Comparison of ENCODE assay signal across 1 cellular context in genomic region chr20:35541783-35542662, GRCh38.
A peak's percentile ranks its signal among the peaks of the same experiment; 100 is the strongest.
TF ChIP-seq lines count a peak whose summit lies in the region.

TSS of gene ERGIC3 (plus strand) at chr20:35542078. CDS start at chr20:35542098, 20 bp downstream.

TF ChIP-seq in K562, 482 proteins besides CTCF, POLR2A, EP300 and RAD21 (continued from another document):
- TF ChIP-seq ZFP36 (IDR thresholded peaks at IDR 0.05; ENCODE audit: low read depth, low read length, partially characterized antibody) (no peak), BCLAF1 (IDR thresholded peaks at IDR 0.05; ENCODE audit: borderline replicate concordance in 1 of 2, control insufficient read depth in 1 of 2, low read depth in 2 of 2, low read length in 1 of 2) (0 out of 4 replicates have a peak, but pooled peaks of 1 of the 2 experiments have one; percentile 38), SMC3 (conservative IDR thresholded peaks at IDR 0.05; ENCODE audit: insufficient read depth, low read depth, low read length) (no peak), CHCHD3 (CRISPR knock-in tag; IDR thresholded peaks at IDR 0.05) (no peak), MYNN (IDR thresholded peaks at IDR 0.05) (no peak), MYNN (CRISPR knock-in tag; IDR thresholded peaks at IDR 0.05) (no peak), TEAD1 (CRISPR knock-in tag; IDR thresholded peaks at IDR 0.05) (0 out of 4 replicates have a peak, but pooled peaks of 1 of the 2 experiments have one; percentile 20), CREB3 (tag; conservative IDR thresholded peaks at IDR 0.05; ENCODE audit: low read depth) (no peak), ZNF707 (CRISPR knock-in tag; conservative IDR thresholded peaks at IDR 0.05) (no peak), RUNX1 (IDR thresholded peaks at IDR 0.05; ENCODE audit: low read depth) (0 out of 2 replicates have a peak, but pooled peaks have one; percentile 13), ZBTB8A (IDR thresholded peaks at IDR 0.05; ENCODE audit: partially characterized antibody) (no peak), GABPA (tag; conservative IDR thresholded peaks at IDR 0.05; ENCODE audit: low read depth) (peak; percentile 96), HNRNPL (IDR thresholded peaks at IDR 0.05; ENCODE audit: low read depth, low read length) (no peak), ZNF77 (CRISPR knock-in tag; IDR thresholded peaks at IDR 0.05) (no peak), CCAR2 (IDR thresholded peaks at IDR 0.05; ENCODE audit: low read depth, low read length) (no peak), C11orf30 (IDR thresholded peaks at IDR 0.05; ENCODE audit: low read depth) (peak; percentile 59), CEBPG (CRISPR knock-in tag; IDR thresholded peaks at IDR 0.05) (peak; percentile 74), CEBPG (tag; conservative IDR thresholded peaks at IDR 0.05 in 1 of 2, IDR thresholded peaks at IDR 0.05 in 1 of 2) (no peak), TEAD4 (IDR thresholded peaks at IDR 0.05; ENCODE audit: low read length) (no peak), TEAD4 (CRISPR knock-in tag; IDR thresholded peaks at IDR 0.05; ENCODE audit: borderline replicate concordance) (no peak), ZNF586 (CRISPR knock-in tag; conservative IDR thresholded peaks at IDR 0.05) (no peak), ZNF561 (CRISPR knock-in tag; conservative IDR thresholded peaks at IDR 0.05) (no peak), E2F4 (CRISPR knock-in tag; IDR thresholded peaks at IDR 0.05; ENCODE audit: low read depth) (peak; percentile 34; the same call in 1 of the 2 replicates), MECOM (CRISPR knock-in tag; IDR thresholded peaks at IDR 0.05) (no peak), ARID3A (IDR thresholded peaks at IDR 0.05; ENCODE audit: borderline replicate concordance, low read depth, low read length) (no peak), NELFE (IDR thresholded peaks at IDR 0.05; ENCODE audit: insufficient read depth, insufficient read length) (no peak), NCOA2 (IDR thresholded peaks at IDR 0.05; ENCODE audit: partially characterized antibody in 2 of 2) (no peak), RNF219 (CRISPR knock-in tag; IDR thresholded peaks at IDR 0.05) (no peak), BMI1 (IDR thresholded peaks at IDR 0.05; ENCODE audit: low read length) (no peak), ZFX (CRISPR knock-in tag; IDR thresholded peaks at IDR 0.05) (peak; percentile 91), PYGO2 (tag; IDR thresholded peaks at IDR 0.05) (no peak), ZNF740 (CRISPR knock-in tag; IDR thresholded peaks at IDR 0.05) (no peak), ZNF740 (tag; IDR thresholded peaks at IDR 0.05) (no peak), MITF (IDR thresholded peaks at IDR 0.05) (no peak), GTF2F1 (IDR thresholded peaks at IDR 0.05; ENCODE audit: low read depth, low read length) (no peak), ILF3 (IDR thresholded peaks at IDR 0.05; ENCODE audit: borderline replicate concordance) (no peak), ID3 (CRISPR knock-in tag; IDR thresholded peaks at IDR 0.05) (no peak), ID3 (tag; IDR thresholded peaks at IDR 0.05) (no peak), ZNF778 (CRISPR knock-in tag; IDR thresholded peaks at IDR 0.05) (no peak), PURB (CRISPR knock-in tag; IDR thresholded peaks at IDR 0.05; ENCODE audit: low read depth) (no peak), ESRRA (IDR thresholded peaks at IDR 0.05; ENCODE audit: borderline replicate concordance, low read depth) (peak; percentile 60), NFXL1 (CRISPR knock-in tag; IDR thresholded peaks at IDR 0.05) (no peak)
TF ChIP-seq in K562: peak in this region for 104.
